Comparison of ENCODE assay signal across 1 cellular context in genomic region chr3:153285194-153285641, GRCh38.
TF ChIP-seq lines count a peak whose summit lies in the region.

No MANE protein-coding gene starts in this region.

TF ChIP-seq in WTC11, 78 proteins besides CTCF, POLR2A, EP300 and RAD21 (continued from another document):
- TF ChIP-seq ARID4B (CRISPR knock-in tag; IDR thresholded peaks at IDR 0.05; ENCODE audit: borderline replicate concordance) = no peak
- no peak for TF ChIP-seq PREB (CRISPR knock-in tag; IDR thresholded peaks at IDR 0.05; ENCODE audit: borderline replicate concordance)
- no peak for TF ChIP-seq RORB (CRISPR knock-in tag; IDR thresholded peaks at IDR 0.05)
- TF ChIP-seq, protein P1, sequence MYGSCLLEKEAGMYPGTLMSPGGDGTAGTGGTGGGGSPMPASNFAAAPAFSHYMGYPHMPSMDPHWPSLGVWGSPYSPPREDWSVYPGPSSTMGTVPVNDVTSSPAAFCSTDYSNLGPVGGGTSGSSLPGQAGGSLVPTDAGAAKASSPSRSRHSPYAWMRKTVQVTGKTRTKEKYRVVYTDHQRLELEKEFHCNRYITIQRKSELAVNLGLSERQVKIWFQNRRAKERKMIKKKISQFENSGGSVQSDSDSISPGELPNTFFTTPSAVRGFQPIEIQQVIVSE (CRISPR knock-in tag; IDR thresholded peaks at IDR 0.05; ENCODE audit: borderline replicate concordance) = no peak
